ENCODE assay signal across 1 cellular context in genomic region chr19:18150776-18151624, GRCh38.
TF ChIP-seq lines count a peak whose summit lies in the region.

No MANE protein-coding gene starts in this region.

TF ChIP-seq in IMR-90, 13 proteins besides CTCF, POLR2A, EP300 and RAD21:
- no peak for TF ChIP-seq FOS (IDR thresholded peaks at IDR 0.05; ENCODE audit: low read depth, low read length)
- no peak for TF ChIP-seq CEBPB (IDR thresholded peaks at IDR 0.05; ENCODE audit: low read depth, low read length)
- TF ChIP-seq MAZ (IDR thresholded peaks at IDR 0.05; ENCODE audit: borderline replicate concordance, low read depth, low read length): no peak
